In genomic region chr15:71116942-71117341, GRCh38 we compare ENCODE assay signal across 1 cellular context.
TF ChIP-seq lines count a peak whose summit lies in the region.

No MANE protein-coding gene starts in this region.

TF ChIP-seq in HepG2, 621 proteins besides CTCF, POLR2A, EP300 and RAD21 (continued from another document):
- TF ChIP-seq MXI1 (IDR thresholded peaks at IDR 0.05; ENCODE audit: borderline replicate concordance, low read depth, low read length), result no peak
- TF ChIP-seq SMYD3 (CRISPR knock-in tag; IDR thresholded peaks at IDR 0.05), result no peak
- no peak for TF ChIP-seq HHEX (CRISPR knock-in tag; IDR thresholded peaks at IDR 0.05)
- TF ChIP-seq THRA (CRISPR knock-in tag; IDR thresholded peaks at IDR 0.05; ENCODE audit: borderline replicate concordance), result no peak
- no peak for TF ChIP-seq HMGXB3 (CRISPR knock-in tag; IDR thresholded peaks at IDR 0.05; ENCODE audit: borderline replicate concordance)
- no peak for TF ChIP-seq HMGXB4 (CRISPR knock-in tag; IDR thresholded peaks at IDR 0.05; ENCODE audit: borderline replicate concordance in 1 of 2, low read depth in 1 of 2)
- no peak for TF ChIP-seq TCF7L2 (IDR thresholded peaks at IDR 0.05; ENCODE audit: low read depth, low read length)
- TF ChIP-seq TEAD2 (CRISPR knock-in tag; IDR thresholded peaks at IDR 0.05), result no peak
- TF ChIP-seq ZNF704 (CRISPR knock-in tag; IDR thresholded peaks at IDR 0.05; ENCODE audit: borderline replicate concordance), result no peak
- no peak for TF ChIP-seq TOPORS (CRISPR knock-in tag; IDR thresholded peaks at IDR 0.05)
- no peak for TF ChIP-seq ZNF747 (CRISPR knock-in tag; IDR thresholded peaks at IDR 0.05; ENCODE audit: borderline replicate concordance)
- no peak for TF ChIP-seq ZSCAN22 (CRISPR knock-in tag; IDR thresholded peaks at IDR 0.05)
- TF ChIP-seq RXRB (CRISPR knock-in tag; IDR thresholded peaks at IDR 0.05; ENCODE audit: borderline replicate concordance), result no peak
